ENCODE assay signal across 8 cellular contexts in the genomic region with DNA sequence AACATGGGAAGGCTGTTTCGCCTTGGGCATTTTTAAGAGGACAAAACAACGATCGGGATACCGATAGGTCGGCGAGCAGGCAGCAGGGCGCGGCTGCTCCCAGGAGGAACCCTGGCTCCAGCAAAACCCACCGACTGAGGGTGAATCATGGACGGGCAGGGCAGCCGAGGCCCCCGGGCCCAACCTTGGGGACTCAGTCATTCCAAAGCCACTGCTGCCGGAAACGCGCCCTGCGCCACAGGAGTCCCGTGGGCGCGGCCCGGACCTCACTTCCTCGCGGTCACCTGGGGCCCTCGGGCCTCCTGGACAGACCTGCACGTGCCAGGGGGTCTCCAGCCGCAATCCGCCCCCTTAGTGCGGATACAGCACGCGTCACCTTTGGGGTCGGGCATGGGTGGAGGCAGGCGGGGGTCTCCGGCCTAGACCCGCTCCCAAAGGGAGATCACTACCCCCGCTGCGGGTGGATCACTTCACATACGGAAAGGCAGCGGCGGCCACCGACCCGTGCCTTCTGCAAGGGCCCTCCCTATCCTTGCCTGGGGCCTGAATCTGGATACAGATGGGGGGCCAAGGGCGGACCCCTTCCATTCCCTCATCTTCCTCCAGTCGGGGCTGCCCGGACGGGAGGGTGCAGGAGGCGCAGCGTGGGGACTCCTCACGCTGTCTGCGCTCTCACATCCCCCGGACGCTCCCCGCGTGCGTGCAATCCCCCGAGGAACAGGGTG. TPM values are rescaled to one million over a fixed set of nuclear protein-coding genes. Genes with fewer than 3 reads are reported as not detected.
A peak's percentile ranks its signal among the peaks of the same experiment; 100 is the strongest.
DNase-seq lines count a peak whose midpoint lies in the region; ATAC-seq and TF ChIP-seq lines count a peak whose summit lies in the region.

No MANE protein-coding gene starts in this region.

- H3K27me3 ChIP-seq in GM23338 (ENCODE audit: insufficient read depth), result no peaks in the 10 kb centered on the region

- H3K36me3 Mint-ChIP-seq in GM23338 (ENCODE audit: low read depth) (peaks cover 5% of the 10 kb centered on the region), chondrocyte (ENCODE audit: low read depth) (peaks cover under 1% of the 10 kb centered on the region)

- TF ChIP-seq CTCF in GM23338 (conservative IDR thresholded peaks at IDR 0.05; ENCODE audit: low read depth in 2 of 2) (no peak), LNCaP clone FGC (IDR thresholded peaks at IDR 0.05; ENCODE audit: control insufficient read depth, extremely low read depth, insufficient read depth) (no peak), chondrocyte (IDR thresholded peaks at IDR 0.05) (peak; percentile 21)

- 0 out of 2 replicates have a peak, but pooled peaks cover 4% of the 10 kb centered on the region for H3K36me3 ChIP-seq in GM23338 (ENCODE audit: insufficient read depth)

- H4K20me1 ChIP-seq in GM23338 (replicated peaks; ENCODE audit: insufficient read depth), result peaks cover 20% of the 10 kb centered on the region

- H3K4me3 Mint-ChIP-seq in GM23338 (peak overlapping the region; percentile 98), chondrocyte (ENCODE audit: unreplicated experiment) (peak overlapping the region; percentile 92)

- peak overlapping the region; percentile 88; the same call in 1 of the 2 replicates for H2AFZ ChIP-seq in GM23338

- H3F3A ChIP-seq in GM23338 (replicated peaks; ENCODE audit: low read depth), result peaks cover 9% of the 10 kb centered on the region; the same call in 1 of the 2 replicates

- H3K4me2 ChIP-seq in GM23338, result peak overlapping the region; percentile 85

- H3K9me3 Mint-ChIP-seq in GM23338 (peaks cover 2% of the 10 kb centered on the region; the same call in 1 of the 3 replicates), chondrocyte (ENCODE audit: low read depth) (no peaks in the 10 kb centered on the region)

- H3K27me3 Mint-ChIP-seq in GM23338 (ENCODE audit: insufficient read depth, low read depth, poor library complexity) (peaks cover 19% of the 10 kb centered on the region), chondrocyte (ENCODE audit: low read depth) (no peaks in the 10 kb centered on the region)

- DNase-seq in GM03348 (ENCODE audit: low spot score) (peak; percentile 62), GM23338 (ENCODE audit: low spot score) (peak; percentile 51), LNCaP clone FGC (ENCODE audit: low read depth) (no peak), chondrocyte (ENCODE audit: low spot score) (peak; percentile 92), left kidney (ENCODE audit: low read depth, low spot score) (peak; percentile 78), NCI-H1694 treated with DMSO at 0.1 percent for 48 hours (lab: John Stamatoyannopoulos, UW) (no peak)
- DNase-seq in stimulated activated CD4-positive, alpha-beta T cell treated with anti-CD3 and anti-CD28 coated beads, Interleukin-1b, Interleukin-23, amount 100 ng/mL, for 4 hours (ENCODE audit: low read depth in 2 of 2), result peak; percentile 11 to 46

- peak; percentile 15 for ATAC-seq in GM23338
- peak; percentile 3 to 4 for ATAC-seq in activated CD4-positive, CD25-positive, alpha-beta regulatory T cell treated with anti-CD3 and anti-CD28 coated beads, Interleukin-2, amount 50 U/mL, for 24 hours

- H3K4me3 ChIP-seq in GM23338 (peak overlapping the region; percentile 91), LNCaP clone FGC (ENCODE audit: low read depth, low read length) (peak overlapping the region; percentile 86)

- no peaks in the 10 kb centered on the region for H3K9me2 ChIP-seq in GM23338 (ENCODE audit: insufficient read depth)

- H3K27ac Mint-ChIP-seq in GM23338 (peak overlapping the region; percentile 98; the same call in 1 of the 2 replicates), chondrocyte (ENCODE audit: unreplicated experiment) (peak overlapping the region; percentile 93)

- H3K4me1 Mint-ChIP-seq in GM23338, result peaks cover 44% of the 10 kb centered on the region
- peaks cover 51% of the 10 kb centered on the region for H3K4me1 Mint-ChIP-seq in chondrocyte (ENCODE audit: low read depth)

- H3K79me2 ChIP-seq in GM23338 (replicated peaks; ENCODE audit: insufficient read depth), result peaks cover 63% of the 10 kb centered on the region

- peaks cover 27% of the 10 kb centered on the region for H3K4me1 ChIP-seq in GM23338 (ENCODE audit: insufficient read depth)

- no peak overlapping the region for H3K27ac ChIP-seq in GM23338 (ENCODE audit: low read depth)

TF ChIP-seq in GM23338, 12 proteins besides CTCF, POLR2A, EP300 and RAD21:
- TF ChIP-seq POLR2AphosphoS5 (IDR thresholded peaks at IDR 0.05; ENCODE audit: low read depth), result peak; percentile 41; the same call in 1 of the 2 replicates
- TF ChIP-seq ZNF114 (CRISPR knock-in tag; IDR thresholded peaks at IDR 0.05), result no peak

RNA-seq across cellular contexts. Expression of gene TXN, which starts 0.7 kb away (rescaled TPM):
- total RNA-seq in GM23338 (2014; rRNA removed; shearing (Covaris generic)), result 173 and 177 TPM in 2 replicates
- polyA plus RNA-seq in GM23338 (2016; fragmentation: Nextera tagmentation; extraction: Ambion mirVana), result 1,031 and 1,034 TPM in 2 replicates
- total RNA-seq in chondrocyte, result 172 to 257 TPM (median 188 TPM) in 3 replicates

RNA-seq across cellular contexts. Expression of gene C9orf152, which starts 47.6 kb away (rescaled TPM):
- not detected in 2 replicates for total RNA-seq in GM23338 (2014; rRNA removed; shearing (Covaris generic))
- polyA plus RNA-seq in GM23338 (2016; fragmentation: Nextera tagmentation; extraction: Ambion mirVana), result not detected in 2 replicates
- total RNA-seq in chondrocyte, result not detected in 3 replicates

Comparison
In these comparisons a context has a peak if more than half of its experiments do, and no peak if none do; other contexts are left out.
1. DNase-seq: peak in GM03348 (single experiment), GM23338 (single experiment), chondrocyte (single experiment), left kidney (single experiment) and stimulated activated CD4-positive, alpha-beta T cell treated with anti-CD3 and anti-CD28 coated beads, Interleukin-1b, Interleukin-23, amount 100 ng/mL, for 4 hours (2 of 2); none in LNCaP clone FGC (single experiment) and NCI-H1694 treated with DMSO at 0.1 percent for 48 hours (single experiment).